ENCODE assay signal across 9 cellular contexts in genomic region chr1:89291276-89291675, GRCh38. TPM values are rescaled to one million over a fixed set of nuclear protein-coding genes. Genes with fewer than 3 reads are reported as not detected.
"Had no signal": no experiment of that assay in that cellular context is flagged by ENCODE, and none has a peak within 500 bp of the region (broad histone marks: within the 10 kb centered on the region; RNA-seq: fewer than 3 reads in every experiment).

No MANE protein-coding gene starts in this region.

- ATAC-seq: GM23338, HCT116 had no signal

- H2AFZ ChIP-seq: GM23338 had no signal

- H3K4me2 ChIP-seq: GM23338 had no signal

- H3K4me3 ChIP-seq: GM23338 had no signal

- H3K27ac ChIP-seq: HL-60 had no signal

- H3K4me3 Mint-ChIP-seq: GM23338, H9, HFFc6, IgD-negative memory B cell had no signal

- H3K27ac Mint-ChIP-seq: GM23338, H9, HFFc6 had no signal

- H3K4me1 Mint-ChIP-seq: GM23338, H9 had no signal

- DNase-seq: H9, HFFc6, KG1 had no signal

- FAIRE-seq: H1, H54 had no signal

RNA-seq across cellular contexts. Expression of gene GBP5, which starts 18.6 kb away (rescaled TPM):
- total RNA-seq: GM23338, H1, H9 had no signal
- polyA plus RNA-seq: GM23338, H1 had no signal
